Comparison of ENCODE assay signal across 20 cellular contexts in genomic region chr6:9699890-9700289, GRCh38.
DNase-seq lines count a peak whose midpoint lies in the region; FAIRE-seq and TF ChIP-seq lines count a peak whose summit lies in the region.
"Had no signal": no experiment of that assay in that cellular context is flagged by ENCODE, and none has a peak within 500 bp of the region (broad histone marks: within the 10 kb centered on the region; RNA-seq: fewer than 3 reads in every experiment).

No MANE protein-coding gene starts in this region.

- no peaks in the 10 kb centered on the region for H3K9me2 ChIP-seq in neural cell (ENCODE audit: insufficient read depth, low read length)

- H3K9me3 ChIP-seq in MG63 (peaks cover 13% of the 10 kb centered on the region), neural cell (ENCODE audit: low read length) (no peaks in the 10 kb centered on the region), tibial nerve (peaks cover 0 to 11% (median 0%) of the 10 kb centered on the region in 4 donors)
- H3K9me3 ChIP-seq: A549, vagina had no signal

- no peaks in the 10 kb centered on the region for H3K4me1 ChIP-seq in tibial nerve
- H3K4me1 ChIP-seq: gastroesophageal sphincter, suprapubic skin, vagina had no signal

- TF ChIP-seq POLR2A in GM12892 (IDR thresholded peaks at IDR 0.05; ENCODE audit: low read depth, low read length) (no peak), tibial nerve (IDR thresholded peaks at IDR 0.05) (no peak)

- TF ChIP-seq RAD21 in neural cell (conservative IDR thresholded peaks at IDR 0.05): no peak

- WGBS in tibial nerve, 2 donors: 58 to 60% methylated on average over 5 of the region's 5 CpGs

- H3K36me3 ChIP-seq in MG63 (no peaks in the 10 kb centered on the region), neural cell (ENCODE audit: insufficient read depth, low read length) (no peaks in the 10 kb centered on the region), tibial nerve (no peaks in the 10 kb centered on the region)
- H3K36me3 ChIP-seq: gastroesophageal sphincter, suprapubic skin, vagina had no signal

- no peak for TF ChIP-seq CTCF in neural cell (IDR thresholded peaks at IDR 0.05; ENCODE audit: poor library complexity, severe bottlenecking)
- no peak for TF ChIP-seq CTCF in tibial nerve (IDR thresholded peaks at IDR 0.05)

- no peak overlapping the region for H3K9ac ChIP-seq in neural cell (ENCODE audit: low read length)
- H3K9ac ChIP-seq: KMS-11 had no signal

- H3K4me3 ChIP-seq in MG63: no peak overlapping the region
- no peak overlapping the region for H3K4me3 ChIP-seq in neural cell (ENCODE audit: low read length)
- H3K4me3 ChIP-seq in tibial nerve: no peak overlapping the region
- H3K4me3 ChIP-seq: A549, dorsolateral prefrontal cortex, gastroesophageal sphincter, suprapubic skin, vagina had no signal

- no peak for FAIRE-seq in GM12892 (lab: Jason Lieb, UNC)
- FAIRE-seq: A549 had no signal

- H3F3A ChIP-seq in neural cell (ENCODE audit: insufficient read depth, low read length, poor library complexity, severe bottlenecking): no peaks in the 10 kb centered on the region

- no peak overlapping the region for H2AFZ ChIP-seq in neural cell (ENCODE audit: low read depth, low read length)

- no peaks in the 10 kb centered on the region for H4K20me1 ChIP-seq in neural cell (ENCODE audit: insufficient read depth)

- H3K4me2 ChIP-seq in neural cell (ENCODE audit: low read length): no peak overlapping the region
- H3K4me2 ChIP-seq: A549, KMS-11 had no signal

- H3K27ac ChIP-seq in neural cell (ENCODE audit: low read length) (peak overlapping the region; percentile 12), tibial nerve (no peak overlapping the region)
- H3K27ac ChIP-seq: dorsolateral prefrontal cortex, gastroesophageal sphincter, KMS-11, suprapubic skin, vagina had no signal

- TF ChIP-seq EP300 in neural cell (conservative IDR thresholded peaks at IDR 0.05; ENCODE audit: poor library complexity, severe bottlenecking) (peak; percentile 38), tibial nerve (IDR thresholded peaks at IDR 0.05) (no peak)

- H3K27me3 ChIP-seq in MG63 (peaks cover 2% of the 10 kb centered on the region; the same call in 1 of the 2 replicates), neural cell (ENCODE audit: insufficient read depth, low read depth, low read length) (no peaks in the 10 kb centered on the region), tibial nerve (no peaks in the 10 kb centered on the region)
- H3K27me3 ChIP-seq: gastroesophageal sphincter, suprapubic skin, vagina had no signal

- no peaks in the 10 kb centered on the region for H3K79me2 ChIP-seq in neural cell (replicated peaks; ENCODE audit: insufficient read depth, low read length)

- DNase-seq in NCI-H748 (lab: John Stamatoyannopoulos, UW; ENCODE audit: unreplicated experiment): peak; percentile 63
- no peak for DNase-seq in NCI-H748 treated with DMSO at 0.1 percent for 48 hours (lab: John Stamatoyannopoulos, UW)
- peak; percentile 8 for DNase-seq in MG63
- DNase-seq in RPMI7951 (ENCODE audit: low read depth): peak; percentile 20
- no peak for DNase-seq in NCI-H1694 (lab: John Stamatoyannopoulos, UW)
- no peak for DNase-seq in GM12892 (ENCODE audit: insufficient read length)
- DNase-seq in tibial nerve (ENCODE audit: low spot score in 2 of 2): no peak
- DNase-seq: activated CD4-positive, alpha-beta T cell treated with anti-CD3 and anti-CD28 coated beads, Interleukin-2, amount 50 U/mL, for 48 hours; activated gamma-delta T cell treated with Interleukin-2 at 50 U/mL for 16 hours; activated T-cell treated with anti-CD3 and anti-CD28 coated beads for 4 hours; CD4-positive, alpha-beta T cell; DND-41; NCI-H1092 had no signal

TF ChIP-seq in neural cell, 6 proteins besides CTCF, POLR2A, EP300 and RAD21:
- TF ChIP-seq EZH2 (IDR thresholded peaks at IDR 0.05; ENCODE audit: borderline replicate concordance, insufficient read depth, low read length, poor library complexity, severe bottlenecking) (no peak), POLR2AphosphoS5 (IDR thresholded peaks at IDR 0.05) (peak; percentile 49), SMC3 (conservative IDR thresholded peaks at IDR 0.05; ENCODE audit: poor library complexity) (no peak), MXI1 (conservative IDR thresholded peaks at IDR 0.05; ENCODE audit: poor library complexity, severe bottlenecking) (peak; percentile 17), TAF1 (IDR thresholded peaks at IDR 0.05; ENCODE audit: low read depth) (no peak), REST (IDR thresholded peaks at IDR 0.05; ENCODE audit: borderline replicate concordance) (no peak)

Comparison
In these comparisons a context has a peak if more than half of its experiments do, and no peak if none do; other contexts are left out.
1. DNase-seq: peak in NCI-H748 (single experiment), MG63 (single experiment) and RPMI7951 (single experiment); none in NCI-H748 treated with DMSO at 0.1 percent for 48 hours (single experiment), NCI-H1694 (single experiment), GM12892 (single experiment) and tibial nerve (0 of 2).